Comparison of ENCODE assay signal across 8 cellular contexts in genomic region chr13:100434010-100434763, GRCh38.
DNase-seq lines count a peak whose midpoint lies in the region; ATAC-seq and TF ChIP-seq lines count a peak whose summit lies in the region.

No MANE protein-coding gene starts in this region.

- no peak overlapping the region for H3K4me3 ChIP-seq in ACC112 (ENCODE audit: low read depth, low read length)
- no peak overlapping the region for H3K4me3 ChIP-seq in left ventricle myocardium inferior

- H3K27ac ChIP-seq in ACC112 (ENCODE audit: low read depth, low read length) (0 out of 2 replicates have a peak overlapping the region, but pooled peaks have one; percentile 15), epithelial cell of prostate (peak overlapping the region; percentile 18), left ventricle myocardium inferior (replicated peaks) (no peak overlapping the region)

- peaks cover 15% of the 10 kb centered on the region for H3K4me1 ChIP-seq in ACC112 (ENCODE audit: control insufficient read depth, insufficient read depth, low read length, unreplicated experiment)
- no peaks in the 10 kb centered on the region for H3K4me1 ChIP-seq in left ventricle myocardium inferior

- H3K27me3 ChIP-seq in ACC112 (ENCODE audit: insufficient read depth, low read length) (no peaks in the 10 kb centered on the region), left ventricle myocardium inferior (ENCODE audit: low read depth) (no peaks in the 10 kb centered on the region)

- DNase-seq in epithelial cell of prostate (ENCODE audit: low read depth, low spot score) (peak; percentile 6), left ventricle myocardium inferior (no peak), DMS 273 (lab: John Stamatoyannopoulos, UW; ENCODE audit: unreplicated experiment) (no peak), Kasumi-1 (lab: John Stamatoyannopoulos, UW) (no peak)
- DNase-seq in stimulated activated CD4-positive, alpha-beta T cell treated with anti-CD3 and anti-CD28 coated beads, Interleukin-2, amount 100 ng/mL, for 24 hours, result no peak

- intact Hi-C loops in left ventricle myocardium inferior (cut with micrococcal nuclease), result no loop called here

- no peaks in the 10 kb centered on the region for H3K36me3 ChIP-seq in ACC112 (ENCODE audit: insufficient read depth, low read length)
- no peaks in the 10 kb centered on the region for H3K36me3 ChIP-seq in left ventricle myocardium inferior

- peak; percentile 94 for ATAC-seq in GM19463 (IDR thresholded peaks at IDR 0.05; ENCODE audit: unreplicated experiment)
- ATAC-seq in HG03378 (IDR thresholded peaks at IDR 0.05; ENCODE audit: unreplicated experiment), result peak; percentile 96

- no peaks in the 10 kb centered on the region for H3K9me3 ChIP-seq in left ventricle myocardium inferior (replicated peaks)

- peak overlapping the region; percentile 48 for H2AFZ ChIP-seq in ACC112 (ENCODE audit: low read length, unreplicated experiment)

- no peak for TF ChIP-seq CTCF in left ventricle myocardium inferior (IDR thresholded peaks at IDR 0.05; ENCODE audit: borderline replicate concordance)

- no peaks in the 10 kb centered on the region for H3K79me2 ChIP-seq in ACC112 (ENCODE audit: control insufficient read depth, insufficient read depth, low read length, unreplicated experiment)
